28 cellular contexts compared by ENCODE assay signal in the genomic region with DNA sequence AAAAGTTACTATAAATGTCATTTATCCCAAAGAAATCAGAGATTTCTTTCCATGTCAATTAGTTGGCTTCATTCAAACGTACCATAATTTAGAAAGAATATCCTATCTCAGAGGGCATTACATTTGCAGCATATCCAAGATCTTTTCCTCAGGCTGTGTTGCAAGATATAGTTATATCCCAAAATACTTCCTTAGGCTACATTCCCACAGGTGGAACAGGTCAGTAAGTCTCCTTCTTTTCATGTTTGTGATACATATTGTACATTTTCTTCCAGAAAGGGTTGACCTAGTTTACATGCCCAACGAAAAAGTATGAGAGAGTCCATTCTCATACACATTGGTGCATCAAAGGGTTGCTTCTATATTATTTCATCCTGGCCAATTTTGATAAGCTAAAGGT. TPM values are rescaled to one million over a fixed set of nuclear protein-coding genes. Genes with fewer than 3 reads are reported as not detected.
"Had no signal": no experiment of that assay in that cellular context is flagged by ENCODE, and none has a peak within 500 bp of the region (broad histone marks: within the 10 kb centered on the region; RNA-seq: fewer than 3 reads in every experiment).

No MANE protein-coding gene starts in this region.

- H3K36me3 ChIP-seq: colonic mucosa, esophagus muscularis mucosa, esophagus squamous epithelium, gastrocnemius medialis, gastroesophageal sphincter, heart left ventricle, heart right ventricle had no signal

- FAIRE-seq: colon, endometrium, endothelial cell of umbilical vein, frontal cortex had no signal

- ATAC-seq: effector memory CD8-positive, alpha-beta T cell; esophagus mucosa; foreskin keratinocyte; gastrocnemius medialis; gastroesophageal sphincter; heart left ventricle; heart right ventricle had no signal

- DNase-seq: colonic mucosa; cortex of kidney; dermis blood vessel endothelial cell; dorsolateral prefrontal cortex; effector CD4-positive, alpha-beta T cell; effector CD8-positive, alpha-beta T cell; effector memory CD4-positive, alpha-beta T cell; effector memory CD8-positive, alpha-beta T cell; endodermal cell; erythroblast; esophagus squamous epithelium; foreskin fibroblast; foreskin keratinocyte; foreskin melanocyte; gastrocnemius medialis; glutamatergic neuron; head of caudate nucleus; heart left ventricle; heart right ventricle had no signal

- H3K4me3 ChIP-seq: colonic mucosa, coronary artery, dorsolateral prefrontal cortex, esophagus muscularis mucosa, esophagus squamous epithelium, gastrocnemius medialis, gastroesophageal sphincter, heart left ventricle, heart right ventricle had no signal

- H3K27ac ChIP-seq: colonic mucosa, coronary artery, dorsolateral prefrontal cortex, epithelial cell of prostate, esophagus muscularis mucosa, esophagus squamous epithelium, foreskin keratinocyte, gastrocnemius medialis, gastroesophageal sphincter, heart left ventricle, heart right ventricle had no signal

- H3K9me3 ChIP-seq: colonic mucosa, esophagus muscularis mucosa, esophagus squamous epithelium, gastrocnemius medialis, gastroesophageal sphincter, heart left ventricle, heart right ventricle had no signal

- H3K4me1 ChIP-seq: colonic mucosa, esophagus muscularis mucosa, esophagus squamous epithelium, foreskin keratinocyte, gastrocnemius medialis, gastroesophageal sphincter, heart right ventricle had no signal

RNA-seq across cellular contexts. Expression of a gene that starts 26.9 kb away (rescaled TPM):
- polyA plus RNA-seq: endothelial cell of umbilical vein had no signal

RNA-seq across cellular contexts. Expression of a gene that starts 33.0 kb away (rescaled TPM):
- polyA plus RNA-seq: endothelial cell of umbilical vein, foreskin keratinocyte had no signal
